Comparison of ENCODE assay signal across 12 cellular contexts in the genomic region with DNA sequence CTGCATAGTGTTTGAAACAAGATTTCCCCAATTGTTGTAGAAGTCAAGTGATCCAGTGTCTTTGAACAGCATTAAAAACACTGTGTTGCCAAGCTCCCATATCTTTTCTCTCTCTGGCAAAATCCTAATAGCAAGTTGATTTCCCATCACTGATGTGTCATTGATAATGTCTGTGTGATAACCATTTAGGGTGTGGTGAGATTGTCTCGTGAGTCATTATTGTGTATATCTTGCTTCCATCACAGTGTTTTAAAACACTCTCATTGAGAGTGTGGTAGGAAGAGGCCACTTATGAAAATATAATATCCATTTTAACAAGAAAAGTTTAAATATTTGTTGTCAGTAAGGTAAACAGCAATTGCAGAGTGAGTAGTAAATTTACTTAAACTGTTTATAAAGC.
DNase-seq lines count a peak whose midpoint lies in the region; ATAC-seq, FAIRE-seq and TF ChIP-seq lines count a peak whose summit lies in the region.
"Had no signal": no experiment of that assay in that cellular context is flagged by ENCODE, and none has a peak within 500 bp of the region (broad histone marks: within the 10 kb centered on the region; RNA-seq: fewer than 3 reads in every experiment).

No MANE protein-coding gene starts in this region.

- TF ChIP-seq CTCF in foreskin keratinocyte (conservative IDR thresholded peaks at IDR 0.05): no peak
- no peak for TF ChIP-seq CTCF in endothelial cell (IDR thresholded peaks at IDR 0.05; ENCODE audit: unreplicated experiment)

- peak overlapping the region; percentile 63 for H3K27ac Mint-ChIP-seq in activated T-helper 17 cell treated with anti-CD3 and anti-CD28 coated beads, Interleukin-2, amount 50 U/mL, for 72 hours
- H3K27ac Mint-ChIP-seq in endothelial cell (ENCODE audit: unreplicated experiment): no peak overlapping the region

- H3K4me1 Mint-ChIP-seq in activated T-helper 17 cell treated with anti-CD3 and anti-CD28 coated beads, Interleukin-2, amount 50 U/mL, for 72 hours: peaks cover 26% of the 10 kb centered on the region
- no peaks in the 10 kb centered on the region for H3K4me1 Mint-ChIP-seq in endothelial cell (ENCODE audit: unreplicated experiment)

- no peaks in the 10 kb centered on the region for H3K27me3 ChIP-seq in foreskin keratinocyte
- H3K27me3 ChIP-seq: tibial artery had no signal

- peak overlapping the region; percentile 88 for H3K27ac ChIP-seq in foreskin keratinocyte
- H3K27ac ChIP-seq: tibial artery had no signal

- H3K27me3 Mint-ChIP-seq in activated T-helper 17 cell treated with anti-CD3 and anti-CD28 coated beads, Interleukin-2, amount 50 U/mL, for 72 hours: no peaks in the 10 kb centered on the region
- peaks cover 1% of the 10 kb centered on the region for H3K27me3 Mint-ChIP-seq in endothelial cell (ENCODE audit: unreplicated experiment)

- FAIRE-seq in H54 (lab: Jason Lieb, UNC): peak; percentile 91

- no peak for TF ChIP-seq POLR2A in H54 (IDR thresholded peaks at IDR 0.05; ENCODE audit: low read depth, low read length)

- no peaks in the 10 kb centered on the region for H3K9me3 Mint-ChIP-seq in activated T-helper 17 cell treated with anti-CD3 and anti-CD28 coated beads, Interleukin-2, amount 50 U/mL, for 72 hours
- no peaks in the 10 kb centered on the region for H3K9me3 Mint-ChIP-seq in endothelial cell (ENCODE audit: unreplicated experiment)

- ATAC-seq in activated T-helper 17 cell treated with anti-CD3 and anti-CD28 coated beads, Interleukin-2, amount 50 U/mL, for 72 hours (replicated peaks): peak; percentile 81
- ATAC-seq in foreskin keratinocyte (peak; percentile 90), HG02884 (IDR thresholded peaks at IDR 0.05; ENCODE audit: unreplicated experiment) (no peak)

- peaks cover 31% of the 10 kb centered on the region for H3K36me3 Mint-ChIP-seq in activated T-helper 17 cell treated with anti-CD3 and anti-CD28 coated beads, Interleukin-2, amount 50 U/mL, for 72 hours (ENCODE audit: low read depth)
- H3K36me3 Mint-ChIP-seq in endothelial cell (ENCODE audit: low read depth, unreplicated experiment): peaks cover 11% of the 10 kb centered on the region

- DNase-seq in AG08396 (ENCODE audit: low spot score) (peak; percentile 2), H54 (ENCODE audit: insufficient read length, low spot score) (peak; percentile 2), foreskin keratinocyte (peak; percentile 48 to 71), amygdala (lab: John Stamatoyannopoulos, UW) (no peak), endothelial cell (ENCODE audit: low spot score) (no peak), activated gamma-delta T cell (lab: John Stamatoyannopoulos, UW) (no peak)
- DNase-seq: activated effector memory CD4-positive, alpha-beta T cell treated with anti-CD3 and anti-CD28 coated beads, Interleukin-2, amount 50 U/mL, for 16 hours; NK-92 treated with Interleukin-12 subunit alpha and Interleukin-12 subunit beta, amount 100 ng/mL, for 24 hours; occipital lobe; tibial artery had no signal

- peaks cover 15% of the 10 kb centered on the region for H3K4me1 ChIP-seq in foreskin keratinocyte
- H3K4me1 ChIP-seq: tibial artery had no signal

- H3K4me3 Mint-ChIP-seq in activated T-helper 17 cell treated with anti-CD3 and anti-CD28 coated beads, Interleukin-2, amount 50 U/mL, for 72 hours: peak overlapping the region; percentile 44
- H3K4me3 Mint-ChIP-seq in endothelial cell (ENCODE audit: unreplicated experiment): no peak overlapping the region

Comparison
In these comparisons a context has a peak if more than half of its experiments do, and no peak if none do; other contexts are left out.
1. DNase-seq: peak in AG08396 (single experiment), H54 (single experiment) and foreskin keratinocyte (2 of 2); none in amygdala (0 of 56), endothelial cell (single experiment) and activated gamma-delta T cell (single experiment).